In genomic region chr2:44044281-44044720, GRCh38 we compare ENCODE assay signal across 9 cellular contexts. TPM values are rescaled to one million over a fixed set of nuclear protein-coding genes. Genes with fewer than 3 reads are reported as not detected.
DNase-seq lines count a peak whose midpoint lies in the region; TF ChIP-seq lines count a peak whose summit lies in the region.
"Had no signal": no experiment of that assay in that cellular context is flagged by ENCODE, and none has a peak within 500 bp of the region (broad histone marks: within the 10 kb centered on the region; RNA-seq: fewer than 3 reads in every experiment).

No MANE protein-coding gene starts in this region.

- H3K4me3 ChIP-seq in fibroblast of the aortic adventitia (ENCODE audit: low read depth, low read length) (no peak overlapping the region), testis (no peak overlapping the region)
- H3K4me3 ChIP-seq: skin epidermis had no signal

- H3K23ac ChIP-seq in H9 (ENCODE audit: insufficient read length, low read depth, low read length): no peak overlapping the region

- no peak overlapping the region for H4K91ac ChIP-seq in H9 (ENCODE audit: insufficient read length, low read depth, low read length)

- TF ChIP-seq CTCF in H9 (conservative IDR thresholded peaks at IDR 0.05): peak; percentile 98
- peak; percentile 94 for TF ChIP-seq CTCF in fibroblast of the aortic adventitia (IDR thresholded peaks at IDR 0.05; ENCODE audit: insufficient read depth, low read length)
- TF ChIP-seq CTCF in testis (IDR thresholded peaks at IDR 0.05): peak; percentile 44 to 59 (median 48)

- no peaks in the 10 kb centered on the region; the same call in 1 of the 2 replicates for H3K27me3 Mint-ChIP-seq in H9 (ENCODE audit: low read depth)
- H3K27me3 Mint-ChIP-seq in activated T-helper 1 cell treated with anti-CD3 and anti-CD28 coated beads, Interleukin-12 subunit alpha, Interleukin-12 subunit beta, Interleukin-2, Interleukin-4 antibody, amounts not matched to agents 30 ng/mL and 10 ng/mL and 1 ng/mL, durations not matched to agents 14 hours and 24 hours and 36 hours (ENCODE audit: insufficient read depth): peaks cover 10% of the 10 kb centered on the region

- H4K5ac ChIP-seq in H9 (ENCODE audit: insufficient read length, low read depth, low read length): no peak overlapping the region

- H3K23me2 ChIP-seq in H9 (ENCODE audit: insufficient read length, low read depth, low read length, poor library complexity, severe bottlenecking): no peaks in the 10 kb centered on the region

- no CpG with 5 or more reads among the region's 10 CpGs for WGBS in H9 (ENCODE audit: extremely low coverage, insufficient read length, low lambda C conversion rate)
- WGBS in testis, 2 donors: 16 to 50% methylated on average over 6 to 7 of the region's 10 CpGs

- H2BK12ac ChIP-seq in H9 (ENCODE audit: insufficient read length, low read depth, low read length): no peak overlapping the region

- H2BK15ac ChIP-seq in H9 (ENCODE audit: low read depth, low read length): no peak overlapping the region

- H3K36me3 Mint-ChIP-seq in H9 (ENCODE audit: insufficient read depth in 1 of 3, low read depth in 3 of 3): peaks cover 0 to 9% (median 5%) of the 10 kb centered on the region in 3 experiments; a peak in 4 of 7 replicates
- no peaks in the 10 kb centered on the region for H3K36me3 Mint-ChIP-seq in activated T-helper 1 cell treated with anti-CD3 and anti-CD28 coated beads, Interleukin-12 subunit alpha, Interleukin-12 subunit beta, Interleukin-2, Interleukin-4 antibody, amounts not matched to agents 30 ng/mL and 10 ng/mL and 1 ng/mL, durations not matched to agents 14 hours and 24 hours and 36 hours (ENCODE audit: low read depth)

- DNase-seq in GDM1 (lab: John Stamatoyannopoulos, UW) (peak; percentile 76), H9 (peak; percentile 93), M059J (ENCODE audit: low read depth) (peak; percentile 77), RPMI8226 (peak; percentile 88), fibroblast of the aortic adventitia (ENCODE audit: low read depth) (peak; percentile 78), occipital lobe (lab: John Stamatoyannopoulos, UW) (peak; percentile 84), testis (peak; percentile 89)
- peak; percentile 70 for DNase-seq in activated T-helper 1 cell treated with anti-CD3 and anti-CD28 coated beads, Interleukin-12 subunit alpha, Interleukin-12 subunit beta, Interleukin-2, Interleukin-4 antibody, amounts not matched to agents 30 ng/mL and 10 ng/mL and 1 ng/mL, durations not matched to agents 14 hours and 24 hours and 36 hours (ENCODE audit: low spot score)

- H3K9ac ChIP-seq in H9 (ENCODE audit: extremely low read depth, insufficient read length, low read length): no peak overlapping the region

- intact Hi-C loops in activated T-helper 1 cell treated with anti-CD3 and anti-CD28 coated beads, Interleukin-12 subunit alpha, Interleukin-12 subunit beta, Interleukin-2, Interleukin-4 antibody, amounts not matched to agents 30 ng/mL and 10 ng/mL and 1 ng/mL, durations not matched to agents 14 hours and 24 hours and 36 hours (cut with micrococcal nuclease): loop anchor here (1.0 to 10.0 kb wide), 7 partner anchors 43 to 911 kb away; no protein-coding TSS in a partner anchor
- intact Hi-C loops in testis (cut with DNase I; ENCODE audit: low total_unique reads): no loop called here

- H3K27me3 ChIP-seq in H9 (ENCODE audit: insufficient read depth, low read length) (no peaks in the 10 kb centered on the region), testis (no peaks in the 10 kb centered on the region)

- H3K56ac ChIP-seq in H9 (ENCODE audit: insufficient read length, low read depth, low read length): no peak overlapping the region

- no peaks in the 10 kb centered on the region for H3K4me1 Mint-ChIP-seq in H9
- H3K4me1 Mint-ChIP-seq in activated T-helper 1 cell treated with anti-CD3 and anti-CD28 coated beads, Interleukin-12 subunit alpha, Interleukin-12 subunit beta, Interleukin-2, Interleukin-4 antibody, amounts not matched to agents 30 ng/mL and 10 ng/mL and 1 ng/mL, durations not matched to agents 14 hours and 24 hours and 36 hours (ENCODE audit: low read depth): no peaks in the 10 kb centered on the region

- no peak overlapping the region for H3K27ac Mint-ChIP-seq in H9
- H3K27ac Mint-ChIP-seq in activated T-helper 1 cell treated with anti-CD3 and anti-CD28 coated beads, Interleukin-12 subunit alpha, Interleukin-12 subunit beta, Interleukin-2, Interleukin-4 antibody, amounts not matched to agents 30 ng/mL and 10 ng/mL and 1 ng/mL, durations not matched to agents 14 hours and 24 hours and 36 hours: no peak overlapping the region

- H4K8ac ChIP-seq in H9 (replicated peaks; ENCODE audit: insufficient read length, low read depth, low read length): no peak overlapping the region

- H3K9me3 ChIP-seq in H9 (ENCODE audit: control insufficient read depth, low read depth, low read length) (peaks cover 6% of the 10 kb centered on the region), testis (no peaks in the 10 kb centered on the region)

- H3K4ac ChIP-seq in H9 (ENCODE audit: low read depth, low read length): no peak overlapping the region

- H3K18ac ChIP-seq in H9 (ENCODE audit: insufficient read length, low read depth, low read length): no peak overlapping the region

- no peak overlapping the region for H2BK5ac ChIP-seq in H9 (ENCODE audit: insufficient read length, low read length)

- no peak overlapping the region for H3K27ac ChIP-seq in H9 (ENCODE audit: insufficient read length, low read depth, low read length)
- no peak overlapping the region for H3K27ac ChIP-seq in testis
- H3K27ac ChIP-seq: skin epidermis had no signal

- H2AK5ac ChIP-seq in H9 (ENCODE audit: insufficient read length, low read length): no peak overlapping the region

- H3K4me1 ChIP-seq in H9 (ENCODE audit: insufficient read depth, low read length): no peaks in the 10 kb centered on the region
- peaks cover 7% of the 10 kb centered on the region for H3K4me1 ChIP-seq in testis

- H2BK120ac ChIP-seq in H9 (ENCODE audit: low read depth, low read length, poor library complexity, severe bottlenecking): no peak overlapping the region

- no peak overlapping the region for H3K4me3 Mint-ChIP-seq in H9
- H3K4me3 Mint-ChIP-seq in activated T-helper 1 cell treated with anti-CD3 and anti-CD28 coated beads, Interleukin-12 subunit alpha, Interleukin-12 subunit beta, Interleukin-2, Interleukin-4 antibody, amounts not matched to agents 30 ng/mL and 10 ng/mL and 1 ng/mL, durations not matched to agents 14 hours and 24 hours and 36 hours: no peak overlapping the region

- H3K36me3 ChIP-seq in testis (ENCODE audit: low read depth, missing control alignments): no peaks in the 10 kb centered on the region

- H3K14ac ChIP-seq in H9 (ENCODE audit: insufficient read depth, low read length): no peak overlapping the region

- no peaks in the 10 kb centered on the region for H3K79me1 ChIP-seq in H9 (ENCODE audit: insufficient read depth, low read depth, low read length, poor library complexity, severe bottlenecking)

- no peaks in the 10 kb centered on the region for H3K79me2 ChIP-seq in H9 (ENCODE audit: insufficient read depth, low read length)

- H3K4me2 ChIP-seq in H9 (ENCODE audit: insufficient read depth, insufficient read length, low read length): no peak overlapping the region

- H3K9me3 Mint-ChIP-seq in H9: peaks cover 6 to 12% of the 10 kb centered on the region in 2 experiments; a peak in 2 of 5 replicates
- H3K9me3 Mint-ChIP-seq in activated T-helper 1 cell treated with anti-CD3 and anti-CD28 coated beads, Interleukin-12 subunit alpha, Interleukin-12 subunit beta, Interleukin-2, Interleukin-4 antibody, amounts not matched to agents 30 ng/mL and 10 ng/mL and 1 ng/mL, durations not matched to agents 14 hours and 24 hours and 36 hours: no peaks in the 10 kb centered on the region

- H4K20me1 ChIP-seq in H9 (ENCODE audit: control insufficient read depth, insufficient read depth, insufficient read length): no peaks in the 10 kb centered on the region

- no peak overlapping the region for H2BK20ac ChIP-seq in H9 (ENCODE audit: low read depth, low read length, poor library complexity, severe bottlenecking)

- TF ChIP-seq POLR2A in testis (IDR thresholded peaks at IDR 0.05): no peak

- H2AFZ ChIP-seq in H9 (ENCODE audit: low read length): no peak overlapping the region

- no peak overlapping the region for H3T11ph ChIP-seq in H9 (ENCODE audit: low read length)

RNA-seq across cellular contexts. Expression of gene LRPPRC, which starts 48.5 kb away (rescaled TPM):
- total RNA-seq in H9 (2021): 182 and 183 TPM in 2 replicates
- total RNA-seq in M059J (2014; rRNA removed; shearing (Covaris generic)): 36.8 and 46.7 TPM in 2 replicates
- total RNA-seq in activated T-helper 1 cell treated with anti-CD3 and anti-CD28 coated beads, Interleukin-12 subunit alpha, Interleukin-12 subunit beta, Interleukin-2, Interleukin-4 antibody, amounts not matched to agents 30 ng/mL and 10 ng/mL and 1 ng/mL, durations not matched to agents 14 hours and 24 hours and 36 hours: 150 and 162 TPM in 2 replicates
- 64.1 and 106 TPM in 2 replicates for total RNA-seq in fibroblast of the aortic adventitia (ENCODE audit: low replicate concordance)
- total RNA-seq in occipital lobe: 108 TPM
- 100 to 1,000 TPM; 114 to 133 TPM for total RNA-seq in testis
- 65.7 TPM for polyA plus RNA-seq in testis (ENCODE audit: insufficient read depth, low read depth, low replicate concordance)

Comparison
In these comparisons a context has a peak if more than half of its experiments do, and no peak if none do; other contexts are left out.
1. CTCF ChIP-seq: peak in every context shown above with its lines; median percentile 98 in H9; 94 in fibroblast of the aortic adventitia; 48 in testis.